Comparison of ENCODE assay signal across 10 cellular contexts in genomic region chr7:141976524-141977245, GRCh38. TPM values are rescaled to one million over a fixed set of nuclear protein-coding genes. Genes with fewer than 3 reads are reported as not detected.
DNase-seq lines count a peak whose midpoint lies in the region; ATAC-seq and TF ChIP-seq lines count a peak whose summit lies in the region.
"Had no signal": no experiment of that assay in that cellular context is flagged by ENCODE, and none has a peak within 500 bp of the region (broad histone marks: within the 10 kb centered on the region; RNA-seq: fewer than 3 reads in every experiment).

No MANE protein-coding gene starts in this region.

- no peaks in the 10 kb centered on the region for H3K36me3 ChIP-seq in OCI-LY7 (ENCODE audit: insufficient read depth, low read length)
- H3K36me3 ChIP-seq: thoracic aorta had no signal

- POLR2A ChIA-PET in OCI-LY7 (lab: Charles Lee): interaction anchor here (0.6 to 0.9 kb wide), 5 partner anchors 12 to 1312 kb away, joined by 3 to 6 read pairs (median 3); partner anchors contain the start of gene CASP2

- no TSS peak for BruUV-seq in OCI-LY7 (replicated peaks; lab: Mats Ljungman, UMichigan)

- TF ChIP-seq CTCF in OCI-LY7 (conservative IDR thresholded peaks at IDR 0.05; ENCODE audit: low read length) (peak; percentile 45; the same call in 1 of the 2 replicates), progenitor cell of endocrine pancreas (IDR thresholded peaks at IDR 0.05; ENCODE audit: unreplicated experiment) (no peak)

- no peaks in the 10 kb centered on the region for H3K9me3 ChIP-seq in OCI-LY7 (ENCODE audit: low read length)
- H3K9me3 ChIP-seq: thoracic aorta had no signal

- intact Hi-C loops in OCI-LY7 (cut with micrococcal nuclease; ENCODE audit: unreplicated experiment) (loop anchor here (1.0 to 5.0 kb wide), 3 partner anchors 56 to 326 kb away; no protein-coding TSS in a partner anchor), sciatic nerve (cut with DNase I) (no loop called here)
- intact Hi-C loops in dendritic cell treated with granulocyte-macrophage colony-stimulating factor and Interleukin-4, amounts not matched to agents 40 ng/mL and 50 ng/mL, for 4 days (cut with micrococcal nuclease): loop anchor here (1.0 to 10.0 kb wide), 4 partner anchors 128 to 328 kb away; no protein-coding TSS in a partner anchor

- peak overlapping the region; percentile 81 for H3K4me3 Mint-ChIP-seq in T-helper 2 cell treated with Interferon-gamma antibody and Interleukin-4, amounts not matched to agents 5 μg/mL and 100 μg/mL, for 36 hours
- no peak overlapping the region for H3K4me3 Mint-ChIP-seq in dendritic cell treated with granulocyte-macrophage colony-stimulating factor and Interleukin-4, amounts not matched to agents 40 ng/mL and 50 ng/mL, for 4 days
- H3K4me3 Mint-ChIP-seq in progenitor cell of endocrine pancreas (ENCODE audit: low read depth): peak overlapping the region; percentile 61

- no peaks in the 10 kb centered on the region for H3K36me3 Mint-ChIP-seq in T-helper 2 cell treated with Interferon-gamma antibody and Interleukin-4, amounts not matched to agents 5 μg/mL and 100 μg/mL, for 36 hours (ENCODE audit: low read depth)
- H3K36me3 Mint-ChIP-seq in dendritic cell treated with granulocyte-macrophage colony-stimulating factor and Interleukin-4, amounts not matched to agents 40 ng/mL and 50 ng/mL, for 4 days (ENCODE audit: low read depth): no peaks in the 10 kb centered on the region
- no peaks in the 10 kb centered on the region for H3K36me3 Mint-ChIP-seq in progenitor cell of endocrine pancreas (ENCODE audit: insufficient read depth)

- no peaks in the 10 kb centered on the region for H3K9me3 Mint-ChIP-seq in T-helper 2 cell treated with Interferon-gamma antibody and Interleukin-4, amounts not matched to agents 5 μg/mL and 100 μg/mL, for 36 hours
- no peaks in the 10 kb centered on the region for H3K9me3 Mint-ChIP-seq in dendritic cell treated with granulocyte-macrophage colony-stimulating factor and Interleukin-4, amounts not matched to agents 40 ng/mL and 50 ng/mL, for 4 days
- H3K9me3 Mint-ChIP-seq in progenitor cell of endocrine pancreas (ENCODE audit: low read depth): no peaks in the 10 kb centered on the region

- DNase-seq in T-helper 2 cell treated with Interferon-gamma antibody and Interleukin-4, amounts not matched to agents 5 μg/mL and 100 μg/mL, for 36 hours (ENCODE audit: low spot score): no peak
- no peak for DNase-seq in T-helper 2 cell
- no peak for DNase-seq in OCI-LY7 (ENCODE audit: low spot score)
- no peak for DNase-seq in progenitor cell of endocrine pancreas (ENCODE audit: low spot score, unreplicated experiment)
- DNase-seq in iPS-NIHi7 (ENCODE audit: extremely low spot score): no peak
- no peak for DNase-seq in sciatic nerve (ENCODE audit: low spot score)
- no peak for DNase-seq in NCI-H2029 treated with DMSO at 0.1 percent for 48 hours (lab: John Stamatoyannopoulos, UW)

- no peaks in the 10 kb centered on the region for H3K9me2 ChIP-seq in OCI-LY7 (ENCODE audit: insufficient read depth, low read length)

- peak overlapping the region; percentile 54 for H3K4me3 ChIP-seq in OCI-LY7 (ENCODE audit: low read depth, low read length, poor library complexity, severe bottlenecking)

- H3K4me2 ChIP-seq in OCI-LY7 (ENCODE audit: low read length): peak overlapping the region; percentile 58

- H4K20me1 ChIP-seq in OCI-LY7 (ENCODE audit: insufficient read depth, low read length): no peaks in the 10 kb centered on the region

- H2AFZ ChIP-seq in OCI-LY7 (ENCODE audit: low read length): peak overlapping the region; percentile 92

- peak overlapping the region; percentile 62 for H3K27ac ChIP-seq in OCI-LY7 (ENCODE audit: low read depth, low read length, poor library complexity, severe bottlenecking)
- H3K27ac ChIP-seq: thoracic aorta had no signal

- CTCF ChIA-PET in OCI-LY7 (lab: Charles Lee; ENCODE audit: unreplicated experiment): interaction anchor here (1.4 kb wide), 1 partner anchor 10 kb away, joined by 4 read pairs; no protein-coding TSS in a partner anchor

- no peaks in the 10 kb centered on the region for H3K27me3 Mint-ChIP-seq in T-helper 2 cell treated with Interferon-gamma antibody and Interleukin-4, amounts not matched to agents 5 μg/mL and 100 μg/mL, for 36 hours (ENCODE audit: low read depth)
- no peaks in the 10 kb centered on the region for H3K27me3 Mint-ChIP-seq in dendritic cell treated with granulocyte-macrophage colony-stimulating factor and Interleukin-4, amounts not matched to agents 40 ng/mL and 50 ng/mL, for 4 days
- H3K27me3 Mint-ChIP-seq in progenitor cell of endocrine pancreas: peaks cover 8% of the 10 kb centered on the region

- no peaks in the 10 kb centered on the region for H3K79me2 ChIP-seq in OCI-LY7 (ENCODE audit: insufficient read depth, low read depth, low read length)

- H3K4me1 Mint-ChIP-seq in T-helper 2 cell treated with Interferon-gamma antibody and Interleukin-4, amounts not matched to agents 5 μg/mL and 100 μg/mL, for 36 hours (ENCODE audit: low read depth): peaks cover 11% of the 10 kb centered on the region
- H3K4me1 Mint-ChIP-seq in dendritic cell treated with granulocyte-macrophage colony-stimulating factor and Interleukin-4, amounts not matched to agents 40 ng/mL and 50 ng/mL, for 4 days (ENCODE audit: low read depth): peaks cover 16% of the 10 kb centered on the region
- H3K4me1 Mint-ChIP-seq in progenitor cell of endocrine pancreas (ENCODE audit: low read depth): peaks cover 2% of the 10 kb centered on the region

- peaks cover 17% of the 10 kb centered on the region for H3K4me1 ChIP-seq in OCI-LY7 (ENCODE audit: insufficient read depth, low read length, poor library complexity, severe bottlenecking)

- no peak overlapping the region for H3K27ac Mint-ChIP-seq in T-helper 2 cell treated with Interferon-gamma antibody and Interleukin-4, amounts not matched to agents 5 μg/mL and 100 μg/mL, for 36 hours
- H3K27ac Mint-ChIP-seq in dendritic cell treated with granulocyte-macrophage colony-stimulating factor and Interleukin-4, amounts not matched to agents 40 ng/mL and 50 ng/mL, for 4 days: peak overlapping the region; percentile 80
- no peak overlapping the region for H3K27ac Mint-ChIP-seq in progenitor cell of endocrine pancreas

- no peak for ATAC-seq in sciatic nerve

RNA-seq across cellular contexts. Expression of gene TAS2R38, which starts 3.1 kb away (rescaled TPM):
- not detected in 2 replicates for total RNA-seq in OCI-LY7 (2014; rRNA removed; shearing (Covaris generic))
- total RNA-seq in OCI-LY7 (2022) (not detected in 2 replicates), progenitor cell of endocrine pancreas (not detected in 2 replicates), sciatic nerve (not detected)
- total RNA-seq: LHCN-M2, thoracic aorta had no signal

RNA-seq across cellular contexts. Expression of gene MGAM, which starts 19.0 kb away (rescaled TPM):
- 0.03 and 0.05 TPM in 2 replicates for total RNA-seq in OCI-LY7 (2014; rRNA removed; shearing (Covaris generic))
- total RNA-seq in OCI-LY7 (2022) (not detected in 2 replicates), progenitor cell of endocrine pancreas (2.0 and 2.5 TPM in 2 replicates), sciatic nerve (5.7 TPM)

RNA-seq across cellular contexts. Expression of gene CLEC5A, which starts 29.9 kb away (rescaled TPM):
- total RNA-seq in OCI-LY7 (2014; rRNA removed; shearing (Covaris generic)): not detected in 2 replicates
- total RNA-seq in OCI-LY7 (2022): not detected in 2 replicates
- total RNA-seq in progenitor cell of endocrine pancreas: not detected in 2 replicates
- 21.0 TPM for total RNA-seq in sciatic nerve
- total RNA-seq: LHCN-M2 had no signal

Comparison
In these comparisons a context has a peak if more than half of its experiments do, and no peak if none do; other contexts are left out.
1. RNA of gene CLEC5A, which starts 29.9 kb away (total RNA-seq): 21.0 TPM in sciatic nerve (single experiment); not detected in OCI-LY7 and not detected in progenitor cell of endocrine pancreas; every median in the first group is over 10 times any median in the second.